ENCODE assay signal across 16 cellular contexts in the genomic region with DNA sequence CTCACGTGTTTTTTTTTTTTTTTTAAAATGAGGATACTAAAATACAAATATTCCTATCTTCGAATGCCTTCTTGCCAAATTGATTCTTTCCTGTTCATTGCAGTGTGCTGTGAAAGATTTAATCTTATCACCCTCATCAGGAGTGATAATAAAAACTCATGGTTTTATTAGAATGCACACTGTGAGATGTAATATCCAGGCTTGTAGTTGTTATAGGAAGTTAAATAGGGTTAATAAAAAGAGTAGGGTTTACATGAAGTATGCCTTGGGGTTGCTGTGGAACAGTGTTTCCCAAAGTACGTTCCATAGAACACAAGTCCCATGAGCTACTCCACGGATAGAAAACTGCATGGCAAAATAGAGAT.
"Had no signal": no experiment of that assay in that cellular context is flagged by ENCODE, and none has a peak within 500 bp of the region (broad histone marks: within the 10 kb centered on the region; RNA-seq: fewer than 3 reads in every experiment).

No MANE protein-coding gene starts in this region.

- H3K9me3 Mint-ChIP-seq: activated T-cell treated with anti-CD3 and anti-CD28 coated beads, Interleukin-2, amount 50 U/mL, for 4 hours had no signal

- H3K36me3 ChIP-seq: gastrocnemius medialis, heart right ventricle, left lung, right lobe of liver, upper lobe of left lung had no signal

- ATAC-seq: activated T-cell treated with anti-CD3 and anti-CD28 coated beads, Interleukin-2, amount 50 U/mL, for 4 hours; gastrocnemius medialis; heart right ventricle; left lung; right lobe of liver; stimulated activated naive CD8-positive, alpha-beta T cell treated with anti-CD3 and anti-CD28 coated beads, Interleukin-15, Interleukin-2, amounts not matched to agents 100 U/mL and 50 U/mL, for 24 hours had no signal

- H3K27ac Mint-ChIP-seq: activated CD4-positive, alpha-beta memory T cell treated with anti-CD3 and anti-CD28 coated beads for 36 hours; activated naive CD8-positive, alpha-beta T cell; progenitor cell of endocrine pancreas had no signal

- H3K4me3 Mint-ChIP-seq: activated CD4-positive, alpha-beta memory T cell treated with anti-CD3 and anti-CD28 coated beads for 36 hours; activated naive CD8-positive, alpha-beta T cell; activated T-cell treated with anti-CD3 and anti-CD28 coated beads, Interleukin-2, amount 50 U/mL, for 4 hours had no signal

- H3K4me3 ChIP-seq: gastrocnemius medialis, heart right ventricle, left lung, right lobe of liver, upper lobe of left lung had no signal

- H3K27ac ChIP-seq: gastrocnemius medialis, heart right ventricle, left lung, right lobe of liver, upper lobe of left lung, VCaP had no signal

- H3K27me3 ChIP-seq: gastrocnemius medialis, left lung, right lobe of liver, upper lobe of left lung had no signal

- DNase-seq: activated CD4-positive, alpha-beta memory T cell treated with anti-CD3 and anti-CD28 coated beads for 36 hours; activated effector memory CD4-positive, alpha-beta T cell treated with anti-CD3 and anti-CD28 coated beads, Interleukin-2, amount 50 U/mL, for 16 hours; activated T-cell treated with anti-CD3 and anti-CD28 coated beads, Interleukin-2, amount 50 U/mL, for 4 hours; amygdala; gastrocnemius medialis; heart right ventricle; left lung; mesendoderm; right lobe of liver; stimulated activated CD4-positive, alpha-beta T cell treated with anti-CD3 and anti-CD28 coated beads, Interleukin-2, amount 100 ng/mL, for 48 hours; stimulated activated naive CD8-positive, alpha-beta T cell treated with anti-CD3 and anti-CD28 coated beads, Interleukin-15, Interleukin-2, amounts not matched to agents 100 U/mL and 50 U/mL, for 24 hours; T-helper 1 cell; upper lobe of left lung had no signal

- H3K4me1 ChIP-seq: gastrocnemius medialis, left lung, right lobe of liver had no signal

- H3K9me3 ChIP-seq: gastrocnemius medialis, left lung, right lobe of liver, upper lobe of left lung had no signal

- H3K27me3 Mint-ChIP-seq: activated CD4-positive, alpha-beta memory T cell treated with anti-CD3 and anti-CD28 coated beads for 36 hours; activated naive CD8-positive, alpha-beta T cell; progenitor cell of endocrine pancreas had no signal
